ENCODE assay signal across 8 cellular contexts in genomic region chr10:73167557-73168485, GRCh38. TPM values are rescaled to one million over a fixed set of nuclear protein-coding genes. Genes with fewer than 3 reads are reported as not detected.
A peak's percentile ranks its signal among the peaks of the same experiment; 100 is the strongest.
DNase-seq lines count a peak whose midpoint lies in the region; ATAC-seq and TF ChIP-seq lines count a peak whose summit lies in the region.

TSS of gene ECD (minus strand) at chr10:73168008. CDS start at chr10:73163937, 4,071 bp downstream.
TSS of gene FAM149B1 (plus strand) at chr10:73168119. CDS start at chr10:73168340, 221 bp downstream.

- H3K4me3 Mint-ChIP-seq in type B pancreatic cell = peak within 1 kb of the TSS; percentile 100

- no peaks in the 10 kb centered on the region for H3K36me3 ChIP-seq in adrenal gland (replicated peaks in 1 of 2)
- H3K36me3 ChIP-seq in heart left ventricle = peaks cover 0 to 27% (median 13%) of the 10 kb centered on the region in 9 donors

- H3K36me3 Mint-ChIP-seq in type B pancreatic cell = peaks cover 15% of the 10 kb centered on the region

- TF ChIP-seq POLR2A in adrenal gland (IDR thresholded peaks at IDR 0.05) = peak; percentile 91 to 95
- TF ChIP-seq POLR2A in heart left ventricle (IDR thresholded peaks at IDR 0.05) = peak; percentile 76 to 95

- ATAC-seq in HG02798 (IDR thresholded peaks at IDR 0.05; ENCODE audit: poor library complexity, unreplicated experiment) = peak; percentile 96
- ATAC-seq in heart left ventricle = peak; percentile 92 to 99 (median 98)

- H3K9me3 ChIP-seq in adrenal gland (replicated peaks in 1 of 3) = no peaks in the 10 kb centered on the region
- no peaks in the 10 kb centered on the region for H3K9me3 ChIP-seq in heart left ventricle

- H3K4me3 ChIP-seq in GM12875 (ENCODE audit: low read depth, low read length) = peak within 1 kb of the TSS; percentile 75
- H3K4me3 ChIP-seq in adrenal gland = peak within 1 kb of the TSS; percentile 32 to 94 (median 71)
- peak within 1 kb of the TSS; percentile 71 to 98 (median 82) for H3K4me3 ChIP-seq in heart left ventricle

- no peaks in the 10 kb centered on the region for H3K27me3 ChIP-seq in adrenal gland
- H3K27me3 ChIP-seq in heart left ventricle = no peaks in the 10 kb centered on the region

- H3K27ac ChIP-seq in adrenal gland (peak within 1 kb of the TSS; percentile 86 to 98 (median 95)), heart left ventricle (peak within 1 kb of the TSS; percentile 80 to 97 (median 94))

- DNase-seq in NCI-H146 (lab: John Stamatoyannopoulos, UW) (peak; percentile 95), T-helper 1 cell (peak; percentile 76 to 93 (median 86)), adrenal gland (peak; percentile 94 to 98 (median 94)), heart left ventricle (peak; percentile 94 to 96 (median 95)), pons (ENCODE audit: low spot score) (peak; percentile 95), type B pancreatic cell (ENCODE audit: extremely low spot score, unreplicated experiment) (peak; percentile 94)

- intact Hi-C loops in adrenal gland (cut with DNase I) (no loop called here), heart left ventricle (cut with DNase I) (loop anchor here in 6 of 10 donors (5.0 to 10.0 kb wide), 6 partner anchors 53 to 803 kb away; partner anchors contain the start of genes P4HA1 (in 3 of the 6), MRPS16 (in 1 of the 6) and NUDT13 (in 1 of the 6))

- H3K27ac Mint-ChIP-seq in type B pancreatic cell = peak within 1 kb of the TSS; percentile 100

- no peaks in the 10 kb centered on the region for H3K9me3 Mint-ChIP-seq in type B pancreatic cell

- 0 to 2% (median 1%) methylated on average over 29 to 52 of the region's 52 CpGs for WGBS in adrenal gland, 4 donors
- WGBS in heart left ventricle, 4 donors = 0 to 1% (median 1%) methylated on average over 46 to 52 of the region's 52 CpGs

- H3K4me1 ChIP-seq in adrenal gland (replicated peaks in 1 of 2) = peaks cover 24 to 50% of the 10 kb centered on the region in 2 donors
- H3K4me1 ChIP-seq in heart left ventricle = peaks cover 0 to 51% (median 32%) of the 10 kb centered on the region in 12 donors

- TF ChIP-seq CTCF in GM12875 (IDR thresholded peaks at IDR 0.05; ENCODE audit: borderline replicate concordance, insufficient read depth, low read depth, low read length) (peak; percentile 33; the same call in 1 of the 2 replicates), adrenal gland (IDR thresholded peaks at IDR 0.05) (peak in 4 of 6 experiments; percentile 6 to 36 (median 17)), heart left ventricle (IDR thresholded peaks at IDR 0.05) (peak in 4 of 12 donors; percentile 21 to 36 (median 26)), type B pancreatic cell (conservative IDR thresholded peaks at IDR 0.05) (peak; percentile 50)

- peaks cover 10% of the 10 kb centered on the region for H3K4me1 Mint-ChIP-seq in type B pancreatic cell (ENCODE audit: unreplicated experiment)

- no peaks in the 10 kb centered on the region for H3K27me3 Mint-ChIP-seq in type B pancreatic cell

RNA-seq across cellular contexts. Expression of gene ECD, which starts in this region (rescaled TPM):
- total RNA-seq in adrenal gland (10 to 100 TPM; 22.6 to 39.3 (median 28.3) TPM), heart left ventricle (10 to 100 TPM; 13.3 to 21.9 (median 18.4) TPM), type B pancreatic cell (ENCODE audit: low replicate concordance) (26.5 and 27.9 TPM in 2 replicates)
- polyA plus RNA-seq in adrenal gland (10 to 100 TPM in 2 of 3 donors, 1 to 10 TPM in 1; 6.4 to 40.7 (median 14.0) TPM), heart left ventricle (1 to 10 TPM; 7.5 to 9.3 TPM)

RNA-seq across cellular contexts. Expression of gene FAM149B1, which starts in this region (rescaled TPM):
- total RNA-seq in adrenal gland (10 to 100 TPM; 10.9 to 33.7 (median 18.6) TPM), heart left ventricle (10 to 100 TPM in 8 of 9 donors, 1 to 10 TPM in 1; 9.9 to 21.8 (median 17.8) TPM), type B pancreatic cell (ENCODE audit: low replicate concordance) (25.0 and 29.8 TPM in 2 replicates)
- polyA plus RNA-seq in adrenal gland (10 to 100 TPM; 23.2 to 33.8 (median 31.7) TPM), heart left ventricle (10 to 100 TPM in 1 of 2 donors, 1 to 10 TPM in 1; 7.8 to 18.2 TPM)

Comparison
In these comparisons a context has a peak if more than half of its experiments do, and no peak if none do; other contexts are left out.
1. Peak in every context shown above with its lines: DNase-seq, ATAC-seq, H3K4me3 ChIP-seq and H3K27ac ChIP-seq.
2. intact Hi-C loops: an anchor here in heart left ventricle (5.0 to 10.0 kb wide); none called in adrenal gland.